ENCODE assay signal across 8 cellular contexts in the genomic region with DNA sequence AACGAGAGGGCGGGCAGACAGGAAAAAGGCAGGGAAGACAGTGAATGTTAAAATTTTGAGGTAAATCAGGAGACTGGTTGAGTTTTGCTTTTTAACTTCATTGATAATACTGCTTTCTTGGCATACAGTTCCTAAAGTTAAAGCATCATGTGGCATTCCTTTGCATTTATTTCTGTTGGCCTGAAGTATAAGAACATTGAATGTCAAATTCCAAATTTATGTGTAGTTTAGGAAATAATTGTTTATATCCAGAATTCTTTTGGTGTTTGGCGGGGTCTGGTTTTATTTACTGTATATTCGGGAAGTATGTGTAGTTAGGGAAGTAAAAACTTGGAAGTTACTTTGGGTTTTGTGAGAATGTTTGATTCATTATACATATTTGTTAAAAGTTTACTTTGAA.
DNase-seq lines count a peak whose midpoint lies in the region; ATAC-seq and TF ChIP-seq lines count a peak whose summit lies in the region.

No MANE protein-coding gene starts in this region.

- H3K36me3 ChIP-seq in mucosa of rectum (ENCODE audit: control insufficient read depth in 2 of 2, insufficient read depth in 2 of 2, low read length in 2 of 2), result no peaks in the 10 kb centered on the region

- DNase-seq in stimulated activated naive CD8-positive, alpha-beta T cell treated with anti-CD3 and anti-CD28 coated beads, Interleukin-15, Interleukin-2, amounts not matched to agents 100 U/mL and 50 U/mL, for 24 hours, result no peak
- DNase-seq in caudate nucleus (lab: John Stamatoyannopoulos, UW) (no peak), activated gamma-delta T cell (lab: John Stamatoyannopoulos, UW) (no peak), NCI-H2171 treated with DMSO at 0.1 percent for 48 hours (lab: John Stamatoyannopoulos, UW) (no peak), GM13976 (ENCODE audit: low spot score) (no peak)

- H3K36me3 Mint-ChIP-seq in stimulated activated naive CD8-positive, alpha-beta T cell treated with anti-CD3 and anti-CD28 coated beads, Interleukin-15, Interleukin-2, amounts not matched to agents 100 ng/mL and 50 ng/mL, for 24 hours (ENCODE audit: low read depth), result peaks cover 44% of the 10 kb centered on the region

- no peaks in the 10 kb centered on the region for H3K27me3 ChIP-seq in mucosa of rectum (ENCODE audit: control insufficient read depth in 2 of 2, insufficient read depth in 2 of 2, low read length in 2 of 2)

- no peaks in the 10 kb centered on the region for H3K9me3 ChIP-seq in mucosa of rectum (ENCODE audit: control insufficient read depth in 2 of 2, low read length in 2 of 2)

- in situ Hi-C loops in GM13976 (cut with MboI; ENCODE audit: low sequenced_read_pairs, unreplicated experiment), result no loop called here

- peaks cover 66% of the 10 kb centered on the region for H3K4me1 Mint-ChIP-seq in stimulated activated naive CD8-positive, alpha-beta T cell treated with anti-CD3 and anti-CD28 coated beads, Interleukin-15, Interleukin-2, amounts not matched to agents 100 ng/mL and 50 ng/mL, for 24 hours (ENCODE audit: low read depth)

- H3K4me3 ChIP-seq in mucosa of rectum (ENCODE audit: low read length in 2 of 2), result peak overlapping the region; percentile 79 to 96

- H3K9me3 Mint-ChIP-seq in stimulated activated naive CD8-positive, alpha-beta T cell treated with anti-CD3 and anti-CD28 coated beads, Interleukin-15, Interleukin-2, amounts not matched to agents 100 ng/mL and 50 ng/mL, for 24 hours, result no peaks in the 10 kb centered on the region

- TF ChIP-seq CTCF in GM13976 (IDR thresholded peaks at IDR 0.05; ENCODE audit: borderline replicate concordance, control extremely low read depth, extremely low read depth, insufficient read depth, missing control alignments), result no peak

- H3K27ac Mint-ChIP-seq in stimulated activated naive CD8-positive, alpha-beta T cell treated with anti-CD3 and anti-CD28 coated beads, Interleukin-15, Interleukin-2, amounts not matched to agents 100 ng/mL and 50 ng/mL, for 24 hours, result peak overlapping the region; percentile 88

- peak overlapping the region; percentile 88 for H3K27ac ChIP-seq in caudate nucleus (ENCODE audit: low read depth, low read length)
- H3K27ac ChIP-seq in mucosa of rectum (ENCODE audit: low read depth in 2 of 2, low read length in 2 of 2), result peak overlapping the region; percentile 99 to 100

- peak overlapping the region; percentile 92 for H3K4me3 Mint-ChIP-seq in stimulated activated naive CD8-positive, alpha-beta T cell treated with anti-CD3 and anti-CD28 coated beads, Interleukin-15, Interleukin-2, amounts not matched to agents 100 ng/mL and 50 ng/mL, for 24 hours

- peaks cover 16% of the 10 kb centered on the region in 2 donors for H3K4me1 ChIP-seq in mucosa of rectum (ENCODE audit: control insufficient read depth in 2 of 2, insufficient read depth in 2 of 2, low read length in 2 of 2)

- H3K27me3 Mint-ChIP-seq in stimulated activated naive CD8-positive, alpha-beta T cell treated with anti-CD3 and anti-CD28 coated beads, Interleukin-15, Interleukin-2, amounts not matched to agents 100 ng/mL and 50 ng/mL, for 24 hours, result no peaks in the 10 kb centered on the region

- H3K9ac ChIP-seq in mucosa of rectum (ENCODE audit: low read depth in 1 of 2, low read length in 2 of 2), result peak overlapping the region; percentile 56 to 76

- ATAC-seq in stimulated activated naive CD8-positive, alpha-beta T cell treated with anti-CD3 and anti-CD28 coated beads, Interleukin-15, Interleukin-2, amounts not matched to agents 100 U/mL and 50 U/mL, for 24 hours, result no peak
- no peak for ATAC-seq in HG03442 (IDR thresholded peaks at IDR 0.05; ENCODE audit: unreplicated experiment)
